In the genomic region with DNA sequence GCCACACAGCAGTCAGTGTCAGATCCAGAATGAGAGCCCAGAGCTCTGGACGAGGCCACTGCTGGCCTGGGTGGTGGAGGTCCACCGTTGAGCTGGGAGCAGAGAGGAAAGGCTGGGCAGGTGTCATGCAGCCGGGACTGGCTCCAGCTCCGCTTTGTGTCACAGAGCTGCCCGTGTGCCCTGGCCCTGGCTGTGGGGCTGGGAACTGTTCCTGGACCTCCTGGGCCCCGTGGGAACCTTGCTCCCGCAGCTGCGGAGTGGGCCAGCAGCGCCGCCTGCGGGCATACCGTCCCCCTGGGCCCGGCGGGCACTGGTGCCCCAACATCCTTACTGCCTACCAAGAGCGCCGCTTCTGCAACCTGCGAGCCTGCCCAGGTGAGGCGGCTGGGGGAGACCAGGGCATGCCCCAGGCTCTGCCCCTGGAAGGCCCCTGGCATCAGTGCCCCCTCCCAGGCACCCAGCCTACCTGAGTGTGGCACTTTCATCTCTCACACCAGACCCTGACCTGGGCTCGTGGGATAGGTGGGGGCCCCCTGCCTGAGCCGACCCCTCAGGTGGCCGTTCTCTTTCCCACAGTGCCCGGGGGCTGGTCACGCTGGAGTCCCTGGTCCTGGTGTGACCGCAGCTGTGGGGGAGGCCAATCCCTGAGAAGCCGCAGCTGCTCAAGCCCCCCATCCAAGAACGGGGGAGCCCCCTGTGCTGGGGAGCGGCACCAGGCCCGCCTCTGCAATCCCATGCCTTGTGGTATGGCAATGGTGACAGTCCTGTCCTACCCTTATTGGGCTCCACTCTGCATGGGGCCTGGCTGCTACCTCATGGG, we compare ENCODE assay signal across 1 cellular context.
TF ChIP-seq lines count a peak whose summit lies in the region.

No MANE protein-coding gene starts in this region.

TF ChIP-seq in HepG2, 621 proteins besides CTCF, POLR2A, EP300 and RAD21:
- TF ChIP-seq BRD4 (CRISPR knock-in tag; IDR thresholded peaks at IDR 0.05) (no peak), HNRNPL (IDR thresholded peaks at IDR 0.05; ENCODE audit: low read depth, low read length) (0 out of 2 replicates have a peak, but pooled peaks have one; percentile 27)
